8 cellular contexts compared by ENCODE assay signal in genomic region chr12:81610955-81611889, GRCh38.
A peak's percentile ranks its signal among the peaks of the same experiment; 100 is the strongest.
DNase-seq lines count a peak whose midpoint lies in the region; ATAC-seq and TF ChIP-seq lines count a peak whose summit lies in the region.

No MANE protein-coding gene starts in this region.

- H3K4me3 ChIP-seq in GM06990 (replicated peaks; ENCODE audit: low read depth, low read length) = no peak overlapping the region

- DNase-seq in GM06990 (ENCODE audit: extremely low read depth, insufficient read length) (no peak), NCI-H460 (ENCODE audit: extremely low read depth, low read depth) (peak; percentile 30), glomerular visceral epithelial cell (ENCODE audit: extremely low spot score) (peak; percentile 5), dedifferentiated amniotic fluid mesenchymal stem cell (ENCODE audit: extremely low spot score) (no peak), NCI-H1092 (lab: John Stamatoyannopoulos, UW) (no peak), retina (no peak)
- no peak for DNase-seq in CD4-positive, alpha-beta T cell

- no peak overlapping the region for H3K4me3 Mint-ChIP-seq in CD4-positive, alpha-beta T cell

- peak; percentile 67 for ATAC-seq in GM21717 (IDR thresholded peaks at IDR 0.05; ENCODE audit: unreplicated experiment)
- no peak for ATAC-seq in CD4-positive, alpha-beta T cell (ENCODE audit: poor library complexity)

- CTCF ChIA-PET in CD4-positive, alpha-beta T cell (lab: Charles Lee) = no interaction called here

- H3K4me1 Mint-ChIP-seq in CD4-positive, alpha-beta T cell (ENCODE audit: low read depth) = no peaks in the 10 kb centered on the region

- TF ChIP-seq CTCF in GM06990 (IDR thresholded peaks at IDR 0.05; ENCODE audit: insufficient read depth, low read length, poor library complexity, severe bottlenecking) = peak; percentile 43
- TF ChIP-seq CTCF in CD4-positive, alpha-beta T cell (IDR thresholded peaks at IDR 0.05) = no peak

- intact Hi-C loops in CD4-positive, alpha-beta T cell (cut with DNase I, micrococcal nuclease) = no loop called here

- no peaks in the 10 kb centered on the region for H3K9me3 ChIP-seq in CD4-positive, alpha-beta T cell (ENCODE audit: control insufficient read depth, low read length)

- no peak overlapping the region for H3K27ac ChIP-seq in CD4-positive, alpha-beta T cell (ENCODE audit: low read depth, low read length)

- H3K27ac Mint-ChIP-seq in CD4-positive, alpha-beta T cell = no peak overlapping the region

- no peaks in the 10 kb centered on the region for H3K9me3 Mint-ChIP-seq in CD4-positive, alpha-beta T cell

- POLR2A ChIA-PET in CD4-positive, alpha-beta T cell (lab: Charles Lee) = no interaction called here

- H3K27me3 ChIP-seq in GM06990 (replicated peaks; ENCODE audit: control insufficient read depth, insufficient read depth, low read length) = no peaks in the 10 kb centered on the region
- no peaks in the 10 kb centered on the region for H3K27me3 ChIP-seq in CD4-positive, alpha-beta T cell (ENCODE audit: control insufficient read depth, insufficient read depth, low read length)

- no peaks in the 10 kb centered on the region for H3K36me3 ChIP-seq in GM06990 (ENCODE audit: control insufficient read depth, insufficient read depth, low read length)

- H3K36me3 Mint-ChIP-seq in CD4-positive, alpha-beta T cell (ENCODE audit: low read depth) = no peaks in the 10 kb centered on the region

- no peaks in the 10 kb centered on the region for H3K27me3 Mint-ChIP-seq in CD4-positive, alpha-beta T cell

Comparison
In these comparisons a context has a peak if more than half of its experiments do, and no peak if none do; other contexts are left out.
1. DNase-seq: peak in NCI-H460 (single experiment) and glomerular visceral epithelial cell (single experiment); none in GM06990 (single experiment), dedifferentiated amniotic fluid mesenchymal stem cell (single experiment), NCI-H1092 (single experiment), retina (single experiment) and CD4-positive, alpha-beta T cell (0 of 10).